2 cellular contexts compared by ENCODE assay signal in the genomic region with DNA sequence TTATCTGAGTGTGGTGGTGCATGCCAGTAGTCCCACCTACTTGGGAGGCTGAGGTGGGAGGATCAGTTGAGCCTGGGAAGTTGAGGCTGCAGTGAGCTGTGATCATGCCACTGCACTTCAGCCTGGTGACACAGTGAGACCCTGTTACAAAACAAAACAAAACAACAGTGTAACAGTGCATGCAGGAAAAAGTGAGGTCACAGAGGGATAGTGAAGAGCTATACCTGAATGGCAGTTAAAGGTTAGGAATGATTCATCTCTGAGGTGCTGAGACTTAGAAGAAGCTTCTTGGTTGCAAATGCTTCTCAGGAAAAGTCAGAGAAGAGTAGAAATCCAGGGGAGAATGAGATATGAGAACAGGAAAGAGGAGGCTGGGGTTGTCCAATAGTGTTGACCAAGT.
TF ChIP-seq lines count a peak whose summit lies in the region.

No MANE protein-coding gene starts in this region.

TF ChIP-seq in HepG2, 621 proteins besides CTCF, POLR2A, EP300 and RAD21:
- TF ChIP-seq, protein P1, sequence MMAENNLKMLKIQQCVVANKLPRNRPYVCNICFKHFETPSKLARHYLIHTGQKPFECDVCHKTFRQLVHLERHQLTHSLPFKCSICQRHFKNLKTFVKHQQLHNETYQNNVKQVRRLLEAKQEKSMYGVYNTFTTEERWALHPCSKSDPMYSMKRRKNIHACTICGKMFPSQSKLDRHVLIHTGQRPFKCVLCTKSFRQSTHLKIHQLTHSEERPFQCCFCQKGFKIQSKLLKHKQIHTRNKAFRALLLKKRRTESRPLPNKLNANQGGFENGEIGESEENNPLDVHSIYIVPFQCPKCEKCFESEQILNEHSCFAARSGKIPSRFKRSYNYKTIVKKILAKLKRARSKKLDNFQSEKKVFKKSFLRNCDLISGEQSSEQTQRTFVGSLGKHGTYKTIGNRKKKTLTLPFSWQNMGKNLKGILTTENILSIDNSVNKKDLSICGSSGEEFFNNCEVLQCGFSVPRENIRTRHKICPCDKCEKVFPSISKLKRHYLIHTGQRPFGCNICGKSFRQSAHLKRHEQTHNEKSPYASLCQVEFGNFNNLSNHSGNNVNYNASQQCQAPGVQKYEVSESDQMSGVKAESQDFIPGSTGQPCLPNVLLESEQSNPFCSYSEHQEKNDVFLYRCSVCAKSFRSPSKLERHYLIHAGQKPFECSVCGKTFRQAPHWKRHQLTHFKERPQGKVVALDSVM (CRISPR knock-in tag; IDR thresholded peaks at IDR 0.05): peak; percentile 77
- no peak for TF ChIP-seq TCF7L2 (IDR thresholded peaks at IDR 0.05; ENCODE audit: low read depth, low read length)

TF ChIP-seq in WTC11, 78 proteins besides CTCF, POLR2A, EP300 and RAD21 (continued from another document):
- TF ChIP-seq, protein P2, sequence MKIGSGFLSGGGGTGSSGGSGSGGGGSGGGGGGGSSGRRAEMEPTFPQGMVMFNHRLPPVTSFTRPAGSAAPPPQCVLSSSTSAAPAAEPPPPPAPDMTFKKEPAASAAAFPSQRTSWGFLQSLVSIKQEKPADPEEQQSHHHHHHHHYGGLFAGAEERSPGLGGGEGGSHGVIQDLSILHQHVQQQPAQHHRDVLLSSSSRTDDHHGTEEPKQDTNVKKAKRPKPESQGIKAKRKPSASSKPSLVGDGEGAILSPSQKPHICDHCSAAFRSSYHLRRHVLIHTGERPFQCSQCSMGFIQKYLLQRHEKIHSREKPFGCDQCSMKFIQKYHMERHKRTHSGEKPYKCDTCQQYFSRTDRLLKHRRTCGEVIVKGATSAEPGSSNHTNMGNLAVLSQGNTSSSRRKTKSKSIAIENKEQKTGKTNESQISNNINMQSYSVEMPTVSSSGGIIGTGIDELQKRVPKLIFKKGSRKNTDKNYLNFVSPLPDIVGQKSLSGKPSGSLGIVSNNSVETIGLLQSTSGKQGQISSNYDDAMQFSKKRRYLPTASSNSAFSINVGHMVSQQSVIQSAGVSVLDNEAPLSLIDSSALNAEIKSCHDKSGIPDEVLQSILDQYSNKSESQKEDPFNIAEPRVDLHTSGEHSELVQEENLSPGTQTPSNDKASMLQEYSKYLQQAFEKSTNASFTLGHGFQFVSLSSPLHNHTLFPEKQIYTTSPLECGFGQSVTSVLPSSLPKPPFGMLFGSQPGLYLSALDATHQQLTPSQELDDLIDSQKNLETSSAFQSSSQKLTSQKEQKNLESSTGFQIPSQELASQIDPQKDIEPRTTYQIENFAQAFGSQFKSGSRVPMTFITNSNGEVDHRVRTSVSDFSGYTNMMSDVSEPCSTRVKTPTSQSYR (CRISPR knock-in tag; IDR thresholded peaks at IDR 0.05): no peak
- TF ChIP-seq, protein P3, sequence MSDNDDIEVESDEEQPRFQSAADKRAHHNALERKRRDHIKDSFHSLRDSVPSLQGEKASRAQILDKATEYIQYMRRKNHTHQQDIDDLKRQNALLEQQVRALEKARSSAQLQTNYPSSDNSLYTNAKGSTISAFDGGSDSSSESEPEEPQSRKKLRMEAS (CRISPR knock-in tag; IDR thresholded peaks at IDR 0.05): no peak
- no peak for TF ChIP-seq NFE2L1 (CRISPR knock-in tag; IDR thresholded peaks at IDR 0.05)
- no peak for TF ChIP-seq TEAD1 (CRISPR knock-in tag; IDR thresholded peaks at IDR 0.05)
- TF ChIP-seq, protein P4, sequence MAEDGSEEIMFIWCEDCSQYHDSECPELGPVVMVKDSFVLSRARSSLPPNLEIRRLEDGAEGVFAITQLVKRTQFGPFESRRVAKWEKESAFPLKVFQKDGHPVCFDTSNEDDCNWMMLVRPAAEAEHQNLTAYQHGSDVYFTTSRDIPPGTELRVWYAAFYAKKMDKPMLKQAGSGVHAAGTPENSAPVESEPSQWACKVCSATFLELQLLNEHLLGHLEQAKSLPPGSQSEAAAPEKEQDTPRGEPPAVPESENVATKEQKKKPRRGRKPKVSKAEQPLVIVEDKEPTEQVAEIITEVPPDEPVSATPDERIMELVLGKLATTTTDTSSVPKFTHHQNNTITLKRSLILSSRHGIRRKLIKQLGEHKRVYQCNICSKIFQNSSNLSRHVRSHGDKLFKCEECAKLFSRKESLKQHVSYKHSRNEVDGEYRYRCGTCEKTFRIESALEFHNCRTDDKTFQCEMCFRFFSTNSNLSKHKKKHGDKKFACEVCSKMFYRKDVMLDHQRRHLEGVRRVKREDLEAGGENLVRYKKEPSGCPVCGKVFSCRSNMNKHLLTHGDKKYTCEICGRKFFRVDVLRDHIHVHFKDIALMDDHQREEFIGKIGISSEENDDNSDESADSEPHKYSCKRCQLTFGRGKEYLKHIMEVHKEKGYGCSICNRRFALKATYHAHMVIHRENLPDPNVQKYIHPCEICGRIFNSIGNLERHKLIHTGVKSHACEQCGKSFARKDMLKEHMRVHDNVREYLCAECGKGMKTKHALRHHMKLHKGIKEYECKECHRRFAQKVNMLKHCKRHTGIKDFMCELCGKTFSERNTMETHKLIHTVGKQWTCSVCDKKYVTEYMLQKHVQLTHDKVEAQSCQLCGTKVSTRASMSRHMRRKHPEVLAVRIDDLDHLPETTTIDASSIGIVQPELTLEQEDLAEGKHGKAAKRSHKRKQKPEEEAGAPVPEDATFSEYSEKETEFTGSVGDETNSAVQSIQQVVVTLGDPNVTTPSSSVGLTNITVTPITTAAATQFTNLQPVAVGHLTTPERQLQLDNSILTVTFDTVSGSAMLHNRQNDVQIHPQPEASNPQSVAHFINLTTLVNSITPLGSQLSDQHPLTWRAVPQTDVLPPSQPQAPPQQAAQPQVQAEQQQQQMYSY (CRISPR knock-in tag; IDR thresholded peaks at IDR 0.05): no peak
- TF ChIP-seq GTF2I (CRISPR knock-in tag; conservative IDR thresholded peaks at IDR 0.05): no peak
- no peak for TF ChIP-seq NR2C2 (CRISPR knock-in tag; IDR thresholded peaks at IDR 0.05)
- TF ChIP-seq RORB (CRISPR knock-in tag; IDR thresholded peaks at IDR 0.05): no peak
